Comparison of ENCODE assay signal across 26 cellular contexts in the genomic region with DNA sequence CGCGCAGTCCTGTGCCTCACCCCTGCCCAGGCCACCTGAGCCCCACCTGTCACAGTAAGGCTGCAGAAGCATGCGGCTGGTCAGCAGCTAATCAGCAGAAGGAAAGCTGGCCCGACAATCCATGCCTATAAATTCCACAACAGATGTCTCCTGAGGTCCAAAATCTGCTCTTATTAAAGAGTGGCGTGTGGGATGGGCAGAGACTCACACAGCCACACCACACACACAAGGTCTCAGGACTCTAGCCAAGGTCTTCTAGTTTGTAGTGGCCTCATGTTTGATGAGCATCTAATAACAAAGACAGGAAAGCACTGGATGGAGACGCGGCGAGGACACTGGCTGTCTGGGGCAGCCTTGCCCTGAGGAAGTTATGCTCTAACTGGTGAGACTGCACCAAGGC. TPM values are rescaled to one million over a fixed set of nuclear protein-coding genes. Genes with fewer than 3 reads are reported as not detected.
DNase-seq lines count a peak whose midpoint lies in the region; ATAC-seq lines count a peak whose summit lies in the region.
"Had no signal": no experiment of that assay in that cellular context is flagged by ENCODE, and none has a peak within 500 bp of the region (broad histone marks: within the 10 kb centered on the region; RNA-seq: fewer than 3 reads in every experiment).

No MANE protein-coding gene starts in this region.

- no peaks in the 10 kb centered on the region for H3K36me3 ChIP-seq in CD4-positive, alpha-beta memory T cell (ENCODE audit: insufficient read depth, low read length)
- H3K36me3 ChIP-seq: ascending aorta, heart right ventricle, sigmoid colon, upper lobe of left lung had no signal

- H3K4me3 Mint-ChIP-seq in activated CD4-positive, alpha-beta T cell treated with anti-CD3 and anti-CD28 coated beads, Interleukin-2, amount 10 ng/mL, durations not matched to agents 7 days and 5 days, result no peak overlapping the region
- H3K4me3 Mint-ChIP-seq in CD4-positive, alpha-beta memory T cell, result peak overlapping the region in 7 of 8 donors; percentile 22 to 84 (median 42)
- H3K4me3 Mint-ChIP-seq in activated T-helper 17 cell treated with anti-CD3 and anti-CD28 coated beads, Interleukin-2, amount 50 U/mL, for 72 hours, result peak overlapping the region; percentile 15
- peak overlapping the region in 7 of 8 donors; percentile 10 to 86 (median 73) for H3K4me3 Mint-ChIP-seq in naive B cell
- H3K4me3 Mint-ChIP-seq: nephron had no signal

- peak overlapping the region; percentile 7 for H3K27ac Mint-ChIP-seq in activated CD4-positive, alpha-beta T cell treated with anti-CD3 and anti-CD28 coated beads, Interleukin-2, amount 10 ng/mL, durations not matched to agents 7 days and 5 days
- peak overlapping the region in 6 of 7 donors; percentile 11 to 87 (median 75) for H3K27ac Mint-ChIP-seq in CD4-positive, alpha-beta memory T cell
- no peak overlapping the region for H3K27ac Mint-ChIP-seq in activated T-helper 17 cell treated with anti-CD3 and anti-CD28 coated beads, Interleukin-2, amount 50 U/mL, for 72 hours
- H3K27ac Mint-ChIP-seq in naive B cell, result peak overlapping the region in 4 of 6 donors; percentile 21 to 92 (median 64)
- H3K27ac Mint-ChIP-seq: nephron had no signal

- H3K27me3 ChIP-seq in CD4-positive, alpha-beta memory T cell (ENCODE audit: insufficient read depth, low read length), result no peaks in the 10 kb centered on the region
- H3K27me3 ChIP-seq: ascending aorta, heart right ventricle, sigmoid colon, upper lobe of left lung had no signal

- H3K36me3 Mint-ChIP-seq in activated CD4-positive, alpha-beta T cell treated with anti-CD3 and anti-CD28 coated beads, Interleukin-2, amount 10 ng/mL, durations not matched to agents 7 days and 5 days (ENCODE audit: low read depth), result peaks cover 13% of the 10 kb centered on the region
- H3K36me3 Mint-ChIP-seq in CD4-positive, alpha-beta memory T cell, result peaks cover 10 to 17% of the 10 kb centered on the region in 2 donors
- peaks cover 43% of the 10 kb centered on the region for H3K36me3 Mint-ChIP-seq in activated T-helper 17 cell treated with anti-CD3 and anti-CD28 coated beads, Interleukin-2, amount 50 U/mL, for 72 hours (ENCODE audit: low read depth)
- H3K36me3 Mint-ChIP-seq in naive B cell, result peaks cover 6 to 13% of the 10 kb centered on the region in 2 donors

- POLR2A ChIA-PET in activated CD4-positive, alpha-beta T cell treated with anti-CD3 and anti-CD28 coated beads, Interleukin-2, amount 10 ng/mL, durations not matched to agents 7 days and 5 days (lab: Charles Lee), result no interaction called here
- POLR2A ChIA-PET in CD4-positive, alpha-beta memory T cell (lab: Charles Lee; ENCODE audit: partially characterized antibody), result interaction anchor here (1.0 to 1.4 kb wide), 4 partner anchors 8 to 54 kb away, joined by 3 to 4 read pairs (median 4); no protein-coding TSS in a partner anchor

- no peaks in the 10 kb centered on the region for H3K9me3 ChIP-seq in CD4-positive, alpha-beta memory T cell (ENCODE audit: control insufficient read depth in 1 of 2, low read length in 2 of 2)
- H3K9me3 ChIP-seq: A549, ascending aorta, heart right ventricle, sigmoid colon, upper lobe of left lung had no signal

- H3K4me1 ChIP-seq in CD4-positive, alpha-beta memory T cell (ENCODE audit: insufficient read depth, low read length), result peaks cover 92% of the 10 kb centered on the region

- ATAC-seq in activated T-helper 17 cell treated with anti-CD3 and anti-CD28 coated beads, Interleukin-2, amount 50 U/mL, for 72 hours (replicated peaks), result no peak
- no peak for ATAC-seq in naive B cell (ENCODE audit: low read depth in 2 of 2)
- ATAC-seq: A549, left lobe of liver, Right ventricle myocardium inferior had no signal

- H3K9me3 Mint-ChIP-seq in activated CD4-positive, alpha-beta T cell treated with anti-CD3 and anti-CD28 coated beads, Interleukin-2, amount 10 ng/mL, durations not matched to agents 7 days and 5 days, result peaks cover 2% of the 10 kb centered on the region
- H3K9me3 Mint-ChIP-seq in CD4-positive, alpha-beta memory T cell, result peaks cover 0 to 4% (median 0%) of the 10 kb centered on the region in 8 donors
- H3K9me3 Mint-ChIP-seq in activated T-helper 17 cell treated with anti-CD3 and anti-CD28 coated beads, Interleukin-2, amount 50 U/mL, for 72 hours, result peaks cover 4% of the 10 kb centered on the region
- H3K9me3 Mint-ChIP-seq in naive B cell, result peaks cover 0 to 5% (median 0%) of the 10 kb centered on the region in 7 donors
- H3K9me3 Mint-ChIP-seq: nephron had no signal

- DNase-seq in activated CD4-positive, alpha-beta T cell treated with anti-CD3 and anti-CD28 coated beads, Interleukin-2, amount 10 ng/mL, durations not matched to agents 7 days and 5 days, result no peak
- no peak for DNase-seq in activated CD4-positive, alpha-beta T cell treated with anti-CD3 and anti-CD28 coated beads, Interleukin-2, amount 50 U/mL, for 1 hour
- DNase-seq in CD4-positive, alpha-beta memory T cell, result no peak
- DNase-seq in naive B cell, result no peak
- no peak for DNase-seq in cerebellar nuclear complex (lab: John Stamatoyannopoulos, UW)
- DNase-seq in CD1c-positive myeloid dendritic cell (ENCODE audit: extremely low spot score), result no peak
- no peak for DNase-seq in NK-92 treated with Interleukin-12 subunit alpha and Interleukin-12 subunit beta, amount 100 ng/mL, for 24 hours (lab: John Stamatoyannopoulos, UW)
- DNase-seq: activated CD8-positive, alpha-beta memory T cell treated with anti-CD3 and anti-CD28 coated beads, Interleukin-2, amount 50 U/mL, for 48 hours; central memory CD4-positive, alpha-beta T cell; GDM1; heart right ventricle; Kasumi-1; mesendoderm; NCI-H1694 treated with DMSO at 0.1 percent for 48 hours; NCI-H2171 treated with DMSO at 0.1 percent for 48 hours; NCI-H69; sigmoid colon; stimulated activated CD8-positive, alpha-beta memory T cell treated with anti-CD3 and anti-CD28 coated beads, Interleukin-4, amount 100 ng/mL, for 48 hours; upper lobe of left lung had no signal

- intact Hi-C loops in CD4-positive, alpha-beta memory T cell (cut with micrococcal nuclease), result no loop called here

- H3K4me3 ChIP-seq in CD4-positive, alpha-beta memory T cell (ENCODE audit: low read length in 2 of 2), result no peak overlapping the region
- H3K4me3 ChIP-seq: A549, ascending aorta, heart right ventricle, sigmoid colon, upper lobe of left lung had no signal

- H3K27ac ChIP-seq in CD4-positive, alpha-beta memory T cell (ENCODE audit: low read depth, low read length), result no peak overlapping the region
- H3K27ac ChIP-seq: A549, ascending aorta, C4-2B, sigmoid colon had no signal

- peaks cover 55% of the 10 kb centered on the region for H3K4me1 Mint-ChIP-seq in activated CD4-positive, alpha-beta T cell treated with anti-CD3 and anti-CD28 coated beads, Interleukin-2, amount 10 ng/mL, durations not matched to agents 7 days and 5 days
- peaks cover 0 to 51% (median 37%) of the 10 kb centered on the region in 4 donors for H3K4me1 Mint-ChIP-seq in CD4-positive, alpha-beta memory T cell
- peaks cover 33% of the 10 kb centered on the region for H3K4me1 Mint-ChIP-seq in activated T-helper 17 cell treated with anti-CD3 and anti-CD28 coated beads, Interleukin-2, amount 50 U/mL, for 72 hours
- peaks cover 20 to 57% (median 25%) of the 10 kb centered on the region in 3 donors for H3K4me1 Mint-ChIP-seq in naive B cell

- H3K27me3 Mint-ChIP-seq in activated CD4-positive, alpha-beta T cell treated with anti-CD3 and anti-CD28 coated beads, Interleukin-2, amount 10 ng/mL, durations not matched to agents 7 days and 5 days, result no peaks in the 10 kb centered on the region
- H3K27me3 Mint-ChIP-seq in CD4-positive, alpha-beta memory T cell, result no peaks in the 10 kb centered on the region
- no peaks in the 10 kb centered on the region for H3K27me3 Mint-ChIP-seq in activated T-helper 17 cell treated with anti-CD3 and anti-CD28 coated beads, Interleukin-2, amount 50 U/mL, for 72 hours
- peaks cover 0 to 4% (median 0%) of the 10 kb centered on the region in 3 donors for H3K27me3 Mint-ChIP-seq in naive B cell

- CTCF ChIA-PET in activated CD4-positive, alpha-beta T cell treated with anti-CD3 and anti-CD28 coated beads, Interleukin-2, amount 10 ng/mL, durations not matched to agents 7 days and 5 days (lab: Charles Lee), result interaction anchor here (0.7 to 3.3 kb wide), 6 partner anchors 8 to 65 kb away, joined by 3 to 13 read pairs (median 4); no protein-coding TSS in a partner anchor
- CTCF ChIA-PET in CD4-positive, alpha-beta memory T cell (lab: Charles Lee; ENCODE audit: partially characterized antibody), result interaction anchor here (1.1 to 1.4 kb wide), 2 partner anchors 10 to 123 kb away, joined by 3 to 4 read pairs; no protein-coding TSS in a partner anchor

RNA-seq across cellular contexts. Expression of gene ANKRD11, which starts 55.9 kb away (rescaled TPM):
- 100 to 1,000 TPM; 158 to 178 TPM for total RNA-seq in activated CD4-positive, alpha-beta T cell treated with anti-CD3 and anti-CD28 coated beads, Interleukin-2, amount 10 ng/mL, durations not matched to agents 7 days and 5 days
- 100 to 1,000 TPM; 229 to 246 TPM for total RNA-seq in CD4-positive, alpha-beta memory T cell
- 10 to 100 TPM in 1 of 2 donors, 1 to 10 TPM in 1; 3.9 to 49.7 TPM for polyA plus RNA-seq in CD4-positive, alpha-beta memory T cell
- 100 to 1,000 TPM; 166 to 178 TPM for total RNA-seq in activated T-helper 17 cell treated with anti-CD3 and anti-CD28 coated beads, Interleukin-2, amount 50 U/mL, for 72 hours
- polyA plus RNA-seq in naive B cell (ENCODE audit: low read depth in 6 of 6), result 10 to 100 TPM in 3 of 6 donors, 1 to 10 TPM in 2, under 1 TPM in 1; 0.78 to 24.8 (median 10.1) TPM
